13 cellular contexts compared by ENCODE assay signal in genomic region chr20:53021934-53022333, GRCh38. TPM values are rescaled to one million over a fixed set of nuclear protein-coding genes. Genes with fewer than 3 reads are reported as not detected.
A peak's percentile ranks its signal among the peaks of the same experiment; 100 is the strongest.
DNase-seq lines count a peak whose midpoint lies in the region; ATAC-seq, FAIRE-seq and TF ChIP-seq lines count a peak whose summit lies in the region.
"Had no signal": no experiment of that assay in that cellular context is flagged by ENCODE, and none has a peak within 500 bp of the region (broad histone marks: within the 10 kb centered on the region; RNA-seq: fewer than 3 reads in every experiment).

No MANE protein-coding gene starts in this region.

- TF ChIP-seq RAD21 in GM12878 (IDR thresholded peaks at IDR 0.05; ENCODE audit: insufficient read depth, low read depth, low read length) = no peak

- H3K79me2 ChIP-seq in OCI-LY7 (ENCODE audit: insufficient read depth, low read depth, low read length) (no peaks in the 10 kb centered on the region), GM12878 (ENCODE audit: control insufficient read depth, insufficient read depth, low read length) (no peaks in the 10 kb centered on the region)

- in situ Hi-C loops in GM12878 (cut with MboI) = no loop called here

- TF ChIP-seq EP300 in GM12878 (IDR thresholded peaks at IDR 0.05; ENCODE audit: borderline replicate concordance in 1 of 2, control insufficient read depth in 1 of 2, low read depth in 2 of 2, low read length in 2 of 2) = no peak

- peak; percentile 45 for DNase-seq in stimulated activated CD4-positive, alpha-beta T cell treated with anti-CD3 and anti-CD28 coated beads, Interleukin-4, amount 100 ng/mL, for 24 hours
- no peak for DNase-seq in stimulated activated CD4-positive, alpha-beta T cell treated with anti-CD3 and anti-CD28 coated beads, Interleukin-2, amount 100 ng/mL, for 24 hours
- DNase-seq in OCI-LY7 (ENCODE audit: low spot score) = no peak
- no peak for DNase-seq in GM12878 (ENCODE audit: low read depth, low spot score)
- DNase-seq: C1 segment of cervical spinal cord, NCI-H1048, Peyer's patch had no signal

- H3K27ac ChIP-seq in OCI-LY7 (ENCODE audit: low read depth, low read length, poor library complexity, severe bottlenecking) (no peak overlapping the region), GM12878 (ENCODE audit: control insufficient read depth, insufficient read depth) (no peak overlapping the region)
- H3K27ac ChIP-seq: ascending aorta, Peyer's patch had no signal

- RAD21 ChIA-PET in GM12878 (lab: Charles Lee; ENCODE audit: unreplicated experiment) = interaction anchor here (1.0 to 1.6 kb wide), 5 partner anchors 11 to 49 kb away, joined by 3 to 13 read pairs (median 4); no protein-coding TSS in a partner anchor

- POLR2A ChIA-PET in OCI-LY7 (lab: Charles Lee) = interaction anchor here (0.7 to 1.1 kb wide), 3 partner anchors 11 to 34 kb away, joined by 3 to 4 read pairs (median 3); no protein-coding TSS in a partner anchor
- POLR2A ChIA-PET in GM12878 (lab: Charles Lee) = interaction anchor here (1.0 to 1.2 kb wide), 2 partner anchors 18 to 20 kb away, joined by 3 to 6 read pairs; no protein-coding TSS in a partner anchor

- no peak for FAIRE-seq in GM12878 (lab: Jason Lieb, UNC)

- H3K4me2 ChIP-seq in OCI-LY7 (ENCODE audit: low read length) (peak overlapping the region; percentile 8), GM12878 (ENCODE audit: control insufficient read depth, insufficient read depth) (no peak overlapping the region)

- SMC1A ChIA-PET in GM12878 (lab: Charles Lee; ENCODE audit: uncharacterized antibody, unreplicated experiment) = interaction anchor here (0.7 to 2.2 kb wide), 7 partner anchors 9 to 74 kb away, joined by 3 to 14 read pairs (median 5); no protein-coding TSS in a partner anchor

- H3K9ac ChIP-seq in GM12878 (ENCODE audit: control insufficient read depth, insufficient read depth, low read length) = no peak overlapping the region

- no peaks in the 10 kb centered on the region for H3K9me2 ChIP-seq in OCI-LY7 (ENCODE audit: insufficient read depth, low read length)

- TF ChIP-seq CTCF in OCI-LY7 (conservative IDR thresholded peaks at IDR 0.05; ENCODE audit: low read length) = no peak
- TF ChIP-seq CTCF in GM12878 (IDR thresholded peaks at IDR 0.05 in 2 of 3, conservative IDR thresholded peaks at IDR 0.05 in 1 of 3; ENCODE audit: control insufficient read depth in 2 of 3, extremely low read depth in 1 of 3, insufficient read depth in 1 of 3, low read depth in 3 of 3, low read length in 3 of 3) = no peak

- no peak for TF ChIP-seq POLR2A in GM12878 (IDR thresholded peaks at IDR 0.05; ENCODE audit: low read depth, low read length)

- intact Hi-C loops in OCI-LY7 (cut with micrococcal nuclease; ENCODE audit: unreplicated experiment) (loop anchor here (5.0 kb wide), 1 partner anchor 195 kb away; no protein-coding TSS in a partner anchor), GM12878 (cut with micrococcal nuclease; ENCODE audit: unreplicated experiment) (no loop called here)

- CTCF ChIA-PET in OCI-LY7 (lab: Charles Lee; ENCODE audit: unreplicated experiment) (no interaction called here), GM12878 (lab: Yijun Ruan, JAX) (interaction anchor here (0.7 to 1.3 kb wide), 4 partner anchors 8 to 166 kb away, joined by 3 to 8 read pairs (median 4); no protein-coding TSS in a partner anchor)

- WGBS in GM12878 (ENCODE audit: insufficient coverage, insufficient replicate concordance, low lambda C conversion rate, missing lambda C conversion rate) = 1% methylated on average over 3 of the region's 3 CpGs

- H3K4me3 ChIP-seq in OCI-LY7 (ENCODE audit: low read depth, low read length, poor library complexity, severe bottlenecking) (no peak overlapping the region), GM12878 (no peak overlapping the region)
- H3K4me3 ChIP-seq: ascending aorta, Peyer's patch had no signal

- H3K4me1 ChIP-seq in OCI-LY7 (ENCODE audit: insufficient read depth, low read length, poor library complexity, severe bottlenecking) (peaks cover 32% of the 10 kb centered on the region), GM12878 (ENCODE audit: control insufficient read depth, insufficient read depth, low read length) (no peaks in the 10 kb centered on the region)
- H3K4me1 ChIP-seq: ascending aorta, Peyer's patch had no signal

- no peaks in the 10 kb centered on the region; the same call in 1 of the 2 replicates for H3K36me3 ChIP-seq in OCI-LY7 (ENCODE audit: insufficient read depth, low read length)
- H3K36me3 ChIP-seq in GM12878 (ENCODE audit: control insufficient read depth in 2 of 2, insufficient read depth in 2 of 2, low read length in 1 of 2) = no peaks in the 10 kb centered on the region
- H3K36me3 ChIP-seq: ascending aorta, Peyer's patch had no signal

- H3K9me3 ChIP-seq in OCI-LY7 (ENCODE audit: low read length) = peaks cover 15% of the 10 kb centered on the region; the same call in 1 of the 2 replicates
- H3K9me3 ChIP-seq in GM12878 (replicated peaks; ENCODE audit: control insufficient read depth, insufficient read depth, low read length) = no peaks in the 10 kb centered on the region
- H3K9me3 ChIP-seq: ascending aorta, Peyer's patch had no signal

- BruUV-seq in OCI-LY7 (replicated peaks; lab: Mats Ljungman, UMichigan) = no TSS peak
- BruUV-seq in GM12878 (replicated peaks; lab: Mats Ljungman, UMichigan) = no TSS peak

- H4K20me1 ChIP-seq in OCI-LY7 (ENCODE audit: insufficient read depth, low read length) (no peaks in the 10 kb centered on the region), GM12878 (ENCODE audit: control insufficient read depth, insufficient read depth) (no peaks in the 10 kb centered on the region)

- H2AFZ ChIP-seq in OCI-LY7 (ENCODE audit: low read length) = peak overlapping the region; percentile 65
- H2AFZ ChIP-seq in GM12878 (ENCODE audit: control insufficient read depth, low read depth, low read length) = no peak overlapping the region

- ATAC-seq in GM12878 = peak; percentile 90
- ATAC-seq in HG02678 (IDR thresholded peaks at IDR 0.05; ENCODE audit: unreplicated experiment) = no peak
- ATAC-seq in GM18517 (IDR thresholded peaks at IDR 0.05; ENCODE audit: unreplicated experiment) = no peak
- no peak for ATAC-seq in HG03280 (IDR thresholded peaks at IDR 0.05; ENCODE audit: unreplicated experiment)

- H3K27me3 ChIP-seq in GM12878 (replicated peaks in 1 of 2; ENCODE audit: control insufficient read depth in 2 of 2, insufficient read depth in 2 of 2, low read length in 1 of 2) = no peaks in the 10 kb centered on the region; a peak in 1 of 4 replicates
- H3K27me3 ChIP-seq: ascending aorta, Peyer's patch had no signal

TF ChIP-seq in GM12878, 131 proteins besides CTCF, POLR2A, EP300 and RAD21:
- TF ChIP-seq RAD51 (IDR thresholded peaks at IDR 0.05) (no peak), SMARCA5 (IDR thresholded peaks at IDR 0.05) (peak; percentile 21; the same call in 1 of the 2 replicates), ZNF24 (IDR thresholded peaks at IDR 0.05) (0 out of 2 replicates have a peak, but pooled peaks have one; percentile 10)

RNA-seq across cellular contexts. Expression of gene TSHZ2, which starts 49.8 kb away (rescaled TPM):
- total RNA-seq in OCI-LY7 (2014; rRNA removed; shearing (Covaris generic)) = not detected in 2 replicates
- total RNA-seq in OCI-LY7 (2022) (not detected in 2 replicates), GM12878 (2014; rRNA removed) (0.06 and 0.22 TPM in 2 replicates), GM12878 (2014; rRNA removed; fragmentation: Illumina TruSeq; extraction: Trizol) (0.18 TPM in 2 replicates), GM12878 (2021) (0.27 and 0.36 TPM in 2 replicates)
- total RNA-seq in GM12878 (2013; cell fraction: nucleolus; rRNA removed) = 11.4 and 14.3 TPM in 2 replicates
- polyA plus RNA-seq in GM12878 (2011; ENCODE audit: low read depth) = not detected
- polyA plus RNA-seq in GM12878 (2011; rRNA removed) (0.61 and 0.86 TPM in 2 replicates), GM12878 (2014; fragmentation: Illumina TruSeq; extraction: Trizol) (0.02 and 0.15 TPM in 2 replicates), GM12878 (2014; fragmentation: Nextera tagmentation; extraction: Ambion mirVana) (not detected), GM12878 (2014; rRNA removed) (0.01 TPM in 2 replicates), GM12878 (2016; fragmentation: Nextera tagmentation; extraction: Ambion mirVana) (under 1 TPM; 0.05 to 0.11 TPM)
- 0.59 and 0.69 TPM in 2 replicates for polyA plus RNA-seq in GM12878 (2011; cell fraction: cytosol; rRNA removed)
- polyA plus RNA-seq in GM12878 (2011; cell fraction: nucleus; rRNA removed) = 1.2 and 1.5 TPM in 2 replicates
- polyA plus RNA-seq in GM12878 (2012) = 0.06 and 0.09 TPM in 2 replicates
- 4.1 and 4.4 TPM in 2 replicates for polyA minus RNA-seq in GM12878 (2011; rRNA and poly(A)+ RNA removed)
- polyA minus RNA-seq in GM12878 (2011; cell fraction: cytosol; rRNA and poly(A)+ RNA removed) = 1.3 and 1.4 TPM in 2 replicates
- 3.5 and 4.5 TPM in 2 replicates for polyA minus RNA-seq in GM12878 (2011; cell fraction: nucleus; rRNA and poly(A)+ RNA removed)
- total RNA-seq: NCI-H460, pulmonary artery endothelial cell had no signal
